10 cellular contexts compared by ENCODE assay signal in the genomic region with DNA sequence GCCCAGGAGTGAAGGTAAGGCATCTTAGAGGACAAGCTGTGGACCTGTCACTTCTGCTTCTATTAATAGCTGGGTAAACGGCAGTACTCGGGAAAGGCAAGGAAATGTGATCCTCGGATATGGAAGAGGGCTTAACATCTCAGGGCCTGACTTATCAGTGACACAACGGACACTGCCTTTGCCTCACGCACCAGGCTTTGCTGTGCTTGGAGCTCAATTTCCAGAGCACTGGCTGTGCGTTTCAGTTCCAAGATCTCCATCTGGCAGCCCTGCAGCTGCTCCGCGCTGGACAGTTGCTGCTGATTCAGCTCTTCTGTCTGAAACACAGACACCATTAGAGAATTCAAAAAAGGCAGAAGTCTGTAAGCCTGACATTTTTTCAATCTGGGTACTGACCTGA. TPM values are rescaled to one million over a fixed set of nuclear protein-coding genes. Genes with fewer than 3 reads are reported as not detected.
DNase-seq lines count a peak whose midpoint lies in the region; ATAC-seq and TF ChIP-seq lines count a peak whose summit lies in the region.
"Had no signal": no experiment of that assay in that cellular context is flagged by ENCODE, and none has a peak within 500 bp of the region (broad histone marks: within the 10 kb centered on the region; RNA-seq: fewer than 3 reads in every experiment).

No MANE protein-coding gene starts in this region.

- H3K9me3 ChIP-seq in gastrocnemius medialis = no peaks in the 10 kb centered on the region

- in situ Hi-C loops in gastrocnemius medialis (cut with MboI; ENCODE audit: low sequenced_read_pairs in 4 of 4) = no loop called here

- H3K4me1 ChIP-seq in gastrocnemius medialis = peaks cover 0 to 5% of the 10 kb centered on the region in 2 donors

- no peak for TF ChIP-seq POLR2A in gastrocnemius medialis (IDR thresholded peaks at IDR 0.05)

- DNase-seq in NCI-H1417 (lab: John Stamatoyannopoulos, UW) = peak; percentile 32 to 56 (median 50)
- DNase-seq in NCI-H1417 treated with DMSO at 0.1 percent for 48 hours (lab: John Stamatoyannopoulos, UW) = no peak
- peak; percentile 1 for DNase-seq in fibroblast of pulmonary artery (ENCODE audit: low read depth)
- peak; percentile 19 to 25 for DNase-seq in gastrocnemius medialis
- DNase-seq: 8988T, NCI-H2081 treated with DMSO at 0.1 percent for 48 hours had no signal

- no peak overlapping the region for H3K4me3 ChIP-seq in fibroblast of pulmonary artery (replicated peaks; ENCODE audit: low read depth, low read length)
- H3K4me3 ChIP-seq in gastrocnemius medialis = no peak overlapping the region
- H3K4me3 ChIP-seq: skin epidermis had no signal

- H3K27ac ChIP-seq in gastrocnemius medialis = peak overlapping the region in 1 of 4 donors; percentile 58
- H3K27ac ChIP-seq: skin epidermis had no signal

- no peaks in the 10 kb centered on the region for H3K36me3 ChIP-seq in gastrocnemius medialis

- no peak for TF ChIP-seq CTCF in fibroblast of pulmonary artery (IDR thresholded peaks at IDR 0.05; ENCODE audit: low read length, missing control alignments)
- TF ChIP-seq CTCF in gastrocnemius medialis (IDR thresholded peaks at IDR 0.05 in 4 of 5, conservative IDR thresholded peaks at IDR 0.05 in 1 of 5) = no peak

- intact Hi-C loops in gastrocnemius medialis (cut with DNase I; ENCODE audit: low total_unique reads) = loop anchor here (2.0 kb wide), 2 partner anchors 28 to 70 kb away; no protein-coding TSS in a partner anchor

- ATAC-seq in gastrocnemius medialis (peak; percentile 73 to 95), GM21526 (IDR thresholded peaks at IDR 0.05; ENCODE audit: low FRiP score, unreplicated experiment) (no peak), HG03457 (IDR thresholded peaks at IDR 0.05; ENCODE audit: unreplicated experiment) (no peak)
- ATAC-seq: stimulated activated memory B cell treated with anti-CD40 and anti-IgM and Interleukin-4, amounts not matched to agents 10 μg/mL and 1 μg/mL and 100 μg/mL, for 72 hours had no signal

- H3K27me3 ChIP-seq in gastrocnemius medialis = no peaks in the 10 kb centered on the region

RNA-seq across cellular contexts. Expression of gene KRT40, which starts 3.5 kb away (rescaled TPM):
- total RNA-seq in gastrocnemius medialis = not detected

RNA-seq across cellular contexts. Expression of gene KRTAP3-3, which starts 13.4 kb away (rescaled TPM):
- total RNA-seq in gastrocnemius medialis = not detected

RNA-seq across cellular contexts. Expression of gene KRT39, which starts 13.8 kb away (rescaled TPM):
- total RNA-seq in gastrocnemius medialis = not detected

RNA-seq across cellular contexts. Expression of gene KRTAP3-2, which starts 19.1 kb away (rescaled TPM):
- total RNA-seq in gastrocnemius medialis = not detected

RNA-seq across cellular contexts. Expression of gene KRTAP3-1, which starts 28.3 kb away (rescaled TPM):
- not detected for total RNA-seq in gastrocnemius medialis

Comparison
In these comparisons a context has a peak if more than half of its experiments do, and no peak if none do; other contexts are left out.
1. ATAC-seq: peak in gastrocnemius medialis (2 of 2); none in GM21526 (single experiment) and HG03457 (single experiment).